27 cellular contexts compared by ENCODE assay signal in the genomic region with DNA sequence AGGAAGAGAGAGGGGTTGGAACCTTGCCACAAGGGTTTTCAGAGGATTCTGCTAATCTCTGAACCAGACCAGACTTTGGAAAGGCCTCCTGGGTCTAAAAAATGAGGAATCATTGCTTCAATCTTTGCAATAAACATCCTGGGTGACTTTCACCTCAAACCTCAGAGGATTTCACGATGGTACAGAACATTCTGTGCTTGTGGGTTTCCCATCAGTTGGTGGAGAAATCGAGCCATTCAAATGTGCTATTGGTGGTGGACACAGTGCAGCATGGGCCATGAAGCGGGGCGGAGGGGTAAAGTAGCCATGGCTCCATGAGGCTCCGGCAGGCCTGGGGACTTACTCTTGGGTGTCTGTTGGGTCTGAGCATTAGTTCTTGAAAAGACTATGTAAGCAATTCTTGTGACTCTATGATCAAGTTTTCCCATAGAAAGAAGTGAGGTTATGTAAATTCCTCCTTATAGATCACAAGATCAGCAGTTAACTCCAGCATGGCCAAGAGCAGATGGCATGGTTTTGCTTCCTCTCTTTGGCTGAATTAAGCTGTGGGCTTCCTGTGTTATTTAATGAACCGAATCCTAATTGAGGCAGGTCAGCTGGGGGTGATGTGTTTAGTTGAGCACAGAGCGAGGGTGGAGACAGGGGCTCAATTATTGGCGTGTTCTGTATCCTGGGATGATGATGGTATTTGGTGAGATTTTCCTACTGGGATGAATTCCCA. TPM values are rescaled to one million over a fixed set of nuclear protein-coding genes. Genes with fewer than 3 reads are reported as not detected.
DNase-seq lines count a peak whose midpoint lies in the region; ATAC-seq and TF ChIP-seq lines count a peak whose summit lies in the region.
"Had no signal": no experiment of that assay in that cellular context is flagged by ENCODE, and none has a peak within 500 bp of the region (broad histone marks: within the 10 kb centered on the region; RNA-seq: fewer than 3 reads in every experiment).

No MANE protein-coding gene starts in this region.

- WGBS in adipose tissue, 3 donors, result 63 to 78% (median 71%) methylated on average over 8 of the region's 8 CpGs
- WGBS in stomach, 5 donors, result 76 to 86% (median 79%) methylated on average over 8 of the region's 8 CpGs

- no peak for TF ChIP-seq CTCF in stomach (IDR thresholded peaks at IDR 0.05)

- H3K27ac ChIP-seq in adipose tissue (ENCODE audit: low read depth, low read length), result peak overlapping the region; percentile 21
- peak overlapping the region in 3 of 5 donors; percentile 14 to 64 (median 18) for H3K27ac ChIP-seq in stomach
- H3K27ac ChIP-seq: cardiac muscle cell had no signal

- intact Hi-C loops in stomach (cut with DNase I; ENCODE audit: low total_unique reads), result no loop called here

- TF ChIP-seq EP300 in stomach (IDR thresholded peaks at IDR 0.05), result peak; percentile 60

- H3K36me3 ChIP-seq in stomach, result no peaks in the 10 kb centered on the region
- H3K36me3 ChIP-seq: cardiac muscle cell had no signal

- no peak for ATAC-seq in HG03439 (IDR thresholded peaks at IDR 0.05; ENCODE audit: unreplicated experiment)
- ATAC-seq: activated CD8-positive, alpha-beta memory T cell treated with anti-CD3 and anti-CD28 coated beads, Interleukin-2, amount 10 ng/mL, durations not matched to agents 7 days and 5 days; K562; SK-N-SH treated with all-trans-retinoic acid at 6 μM for 48 hours had no signal

- H3K9me3 ChIP-seq in stomach, result no peaks in the 10 kb centered on the region

- DNase-seq in MV-4-11 (lab: John Stamatoyannopoulos, UW) (peak; percentile 85), iris pigment epithelial cell (ENCODE audit: low read depth) (peak; percentile 13), stomach (no peak), globus pallidus (ENCODE audit: low spot score) (no peak), NCI-H524 (lab: John Stamatoyannopoulos, UW) (no peak)
- DNase-seq: activated CD4-positive, alpha-beta T cell treated with anti-CD3 and anti-CD28 coated beads, Interleukin-2, amount 10 ng/mL, durations not matched to agents 24 days and 14 days; activated CD8-positive, alpha-beta memory T cell treated with anti-CD3 and anti-CD28 coated beads, Interleukin-2, amount 10 ng/mL, durations not matched to agents 7 days and 5 days; activated naive CD4-positive, alpha-beta T cell treated with anti-CD3 and anti-CD28 coated beads, Interleukin-2, amount 10 ng/mL, durations not matched to agents 7 days and 5 days; dermis blood vessel endothelial cell; DMS79; GF-D8; GOT3; head of caudate nucleus; NCI-H1694; NCI-H2171; NCI-H524 treated with DMSO at 0.1 percent for 48 hours; occipital lobe; stimulated activated CD4-positive, alpha-beta T cell treated with anti-CD3 and anti-CD28 coated beads, Interleukin-4, amount 100 ng/mL, for 4 hours; stimulated activated naive CD4-positive, alpha-beta T cell treated with Interleukin-2 at 50 U/mL for 16 hours; T-helper 2 cell had no signal

- peaks cover 0 to 43% (median 10%) of the 10 kb centered on the region in 4 donors for H3K4me1 ChIP-seq in stomach

- H3K4me3 ChIP-seq in stomach, result no peak overlapping the region
- H3K4me3 ChIP-seq: cardiac muscle cell, K562 had no signal

- H3K27me3 ChIP-seq in stomach, result no peaks in the 10 kb centered on the region
- H3K27me3 ChIP-seq: cardiac muscle cell had no signal

- no peak for TF ChIP-seq POLR2A in stomach (IDR thresholded peaks at IDR 0.05)

RNA-seq across cellular contexts. Expression of a gene that starts 1.9 kb away (rescaled TPM):
- 10 to 100 TPM in 2 of 3 donors, 1 to 10 TPM in 1; 6.9 to 42.7 (median 31.5) TPM for polyA plus RNA-seq in adipose tissue
- 10 to 100 TPM in 4 of 5 donors, 1 to 10 TPM in 1; 2.3 to 99.6 (median 30.7) TPM for total RNA-seq in stomach
- 100 to 1,000 TPM in 1 of 3 donors, 10 to 100 TPM in 2; 11.9 to 111 (median 18.9) TPM for polyA plus RNA-seq in stomach
- total RNA-seq: cardiac muscle cell, K562, MCF 10A, myocyte, occipital lobe had no signal
- polyA plus RNA-seq: cardiac muscle cell had no signal

Comparison
In these comparisons a context has a peak if more than half of its experiments do, and no peak if none do; other contexts are left out.
1. DNase-seq: peak in MV-4-11 (single experiment) and iris pigment epithelial cell (single experiment); none in stomach (single experiment), globus pallidus (single experiment) and NCI-H524 (0 of 2).